ENCODE assay signal across 13 cellular contexts in the genomic region with DNA sequence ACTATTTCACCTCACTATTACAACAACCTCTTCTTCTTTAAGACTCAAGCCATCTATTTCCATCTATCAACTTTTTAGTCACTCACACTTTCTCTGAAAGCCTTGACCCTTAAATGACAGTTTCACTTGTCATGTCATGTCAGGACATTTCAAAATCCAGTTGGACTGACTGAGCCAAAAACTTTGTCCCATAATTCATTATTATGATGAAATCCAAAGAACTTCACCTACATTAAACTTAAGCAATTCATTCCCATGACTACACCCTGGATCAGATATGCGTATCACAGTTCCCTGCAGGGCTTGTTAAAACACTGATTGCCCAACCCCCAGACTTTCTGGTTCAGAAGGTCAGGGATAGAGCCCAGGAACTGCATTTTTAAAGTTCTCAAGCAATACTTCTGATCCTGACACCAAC. TPM values are rescaled to one million over a fixed set of nuclear protein-coding genes. Genes with fewer than 3 reads are reported as not detected.
DNase-seq lines count a peak whose midpoint lies in the region; ATAC-seq, FAIRE-seq and TF ChIP-seq lines count a peak whose summit lies in the region.
"Had no signal": no experiment of that assay in that cellular context is flagged by ENCODE, and none has a peak within 500 bp of the region (broad histone marks: within the 10 kb centered on the region; RNA-seq: fewer than 3 reads in every experiment).

No MANE protein-coding gene starts in this region.

- peak overlapping the region; percentile 7; the same call in 1 of the 2 replicates for H3K4me2 ChIP-seq in GM12878 (ENCODE audit: control insufficient read depth, insufficient read depth)
- no peak overlapping the region for H3K4me2 ChIP-seq in PC-3 (ENCODE audit: low read length)

- TF ChIP-seq CTCF in GM12878 (IDR thresholded peaks at IDR 0.05 in 2 of 3, conservative IDR thresholded peaks at IDR 0.05 in 1 of 3; ENCODE audit: control insufficient read depth in 2 of 3, extremely low read depth in 1 of 3, insufficient read depth in 1 of 3, low read depth in 3 of 3, low read length in 3 of 3) (no peak), right lobe of liver (IDR thresholded peaks at IDR 0.05) (no peak), thyroid gland (IDR thresholded peaks at IDR 0.05) (no peak), PC-3 (conservative IDR thresholded peaks at IDR 0.05; ENCODE audit: low read depth, low read length) (no peak)

- in situ Hi-C loops in GM12878 (cut with MboI): no loop called here

- no peak for TF ChIP-seq EP300 in GM12878 (IDR thresholded peaks at IDR 0.05; ENCODE audit: borderline replicate concordance in 1 of 2, control insufficient read depth in 1 of 2, low read depth in 2 of 2, low read length in 2 of 2)

- H3K4me1 ChIP-seq in GM12878 (ENCODE audit: control insufficient read depth, insufficient read depth, low read length) (peaks cover 12% of the 10 kb centered on the region; the same call in 1 of the 2 replicates), right lobe of liver (peaks cover 0 to 17% (median 0%) of the 10 kb centered on the region in 4 donors), thyroid gland (no peaks in the 10 kb centered on the region), PC-3 (ENCODE audit: insufficient read depth, low read length) (no peaks in the 10 kb centered on the region)

- no peaks in the 10 kb centered on the region for H3K27me3 ChIP-seq in GM12878 (replicated peaks in 1 of 2; ENCODE audit: control insufficient read depth in 2 of 2, insufficient read depth in 2 of 2, low read length in 1 of 2)
- H3K27me3 ChIP-seq in right lobe of liver: no peaks in the 10 kb centered on the region
- H3K27me3 ChIP-seq in thyroid gland: no peaks in the 10 kb centered on the region
- H3K27me3 ChIP-seq in PC-3 (ENCODE audit: low read length): peaks cover 25% of the 10 kb centered on the region

- no peaks in the 10 kb centered on the region for H3K9me2 ChIP-seq in PC-3 (replicated peaks; ENCODE audit: low read length)

- no peak overlapping the region for H3K9ac ChIP-seq in GM12878 (ENCODE audit: control insufficient read depth, insufficient read depth, low read length)
- H3K9ac ChIP-seq in PC-3 (ENCODE audit: low read length): no peak overlapping the region

- TF ChIP-seq RAD21 in GM12878 (IDR thresholded peaks at IDR 0.05; ENCODE audit: insufficient read depth, low read depth, low read length): no peak

- RAD21 ChIA-PET in GM12878 (lab: Charles Lee; ENCODE audit: unreplicated experiment): no interaction called here

- SMC1A ChIA-PET in GM12878 (lab: Charles Lee; ENCODE audit: uncharacterized antibody, unreplicated experiment): interaction anchor here (0.6 to 1.5 kb wide), 3 partner anchors 15 to 99 kb away, joined by 3 to 5 read pairs (median 3); no protein-coding TSS in a partner anchor

- intact Hi-C loops in GM12878 (cut with micrococcal nuclease; ENCODE audit: unreplicated experiment) (no loop called here), right lobe of liver (cut with DNase I) (no loop called here), thyroid gland (cut with DNase I) (no loop called here), PC-3 (cut with micrococcal nuclease) (no loop called here)

- H4K20me1 ChIP-seq in GM12878 (ENCODE audit: control insufficient read depth, insufficient read depth): no peaks in the 10 kb centered on the region
- H4K20me1 ChIP-seq in PC-3 (ENCODE audit: low read length): no peaks in the 10 kb centered on the region

- H3K9me3 ChIP-seq in GM12878 (replicated peaks; ENCODE audit: control insufficient read depth, insufficient read depth, low read length) (peaks cover 4% of the 10 kb centered on the region; the same call in 2 of the 3 replicates), right lobe of liver (no peaks in the 10 kb centered on the region), thyroid gland (no peaks in the 10 kb centered on the region), PC-3 (ENCODE audit: low read length) (no peaks in the 10 kb centered on the region)

- POLR2A ChIA-PET in GM12878 (lab: Charles Lee) (no interaction called here), PC-3 (lab: Charles Lee; ENCODE audit: unreplicated experiment) (no interaction called here)

- H3K79me2 ChIP-seq in GM12878 (ENCODE audit: control insufficient read depth, insufficient read depth, low read length) (peaks cover 3% of the 10 kb centered on the region), PC-3 (ENCODE audit: low read length) (no peaks in the 10 kb centered on the region)

- no TSS peak for BruUV-seq in GM12878 (replicated peaks; lab: Mats Ljungman, UMichigan)
- BruUV-seq in PC-3 (replicated peaks; lab: Mats Ljungman, UMichigan): no TSS peak

- CTCF ChIA-PET in GM12878 (lab: Yijun Ruan, JAX): interaction anchor here (0.7 to 2.0 kb wide), 3 partner anchors 14 to 386 kb away, joined by 3 to 9 read pairs (median 3); no protein-coding TSS in a partner anchor
- CTCF ChIA-PET in PC-3 (lab: Charles Lee): no interaction called here

- TF ChIP-seq POLR2A in GM12891 (IDR thresholded peaks at IDR 0.05; ENCODE audit: low read depth, low read length) (no peak), GM12878 (IDR thresholded peaks at IDR 0.05; ENCODE audit: low read depth, low read length) (no peak), right lobe of liver (IDR thresholded peaks at IDR 0.05) (no peak), thyroid gland (IDR thresholded peaks at IDR 0.05) (no peak)

- H3K4me3 ChIP-seq in GM12878 (peak overlapping the region; percentile 1; the same call in 1 of the 2 replicates), right lobe of liver (no peak overlapping the region), thyroid gland (replicated peaks in 1 of 3) (no peak overlapping the region), PC-3 (ENCODE audit: low read length) (no peak overlapping the region)

- FAIRE-seq in GM12891 (lab: Jason Lieb, UNC): peak; percentile 69
- FAIRE-seq in GM12878 (lab: Jason Lieb, UNC): peak; percentile 18
- FAIRE-seq: astrocyte had no signal

- no peak overlapping the region for H2AFZ ChIP-seq in GM12878 (ENCODE audit: control insufficient read depth, low read depth, low read length)
- H2AFZ ChIP-seq in PC-3 (ENCODE audit: low read length): no peak overlapping the region

- no peak for DNase-seq in GM12891 (ENCODE audit: insufficient read length, low spot score)
- no peak for DNase-seq in GM12878 (ENCODE audit: low read depth, low spot score)
- DNase-seq in right lobe of liver: peak in 1 of 3 donors; percentile 54
- DNase-seq in thyroid gland: no peak
- DNase-seq in substantia nigra (lab: John Stamatoyannopoulos, UW): no peak
- no peak for DNase-seq in PC-3
- DNase-seq in medulla oblongata (ENCODE audit: extremely low spot score): no peak
- DNase-seq: activated CD4-positive, alpha-beta T cell treated with anti-CD3 and anti-CD28 coated beads, Interleukin-2, amount 50 U/mL, for 48 hours; glutamatergic neuron had no signal

- ATAC-seq in HG02884 (IDR thresholded peaks at IDR 0.05; ENCODE audit: unreplicated experiment): peak; percentile 80
- peak; percentile 19; the same call in 1 of the 3 replicates for ATAC-seq in GM12878
- peak; percentile 95 to 99 (median 98) for ATAC-seq in right lobe of liver
- no peak for ATAC-seq in PC-3
- ATAC-seq: HCT116, SK-N-SH treated with all-trans-retinoic acid at 6 μM for 48 hours had no signal

- WGBS in GM12878 (ENCODE audit: insufficient coverage, insufficient replicate concordance, low lambda C conversion rate, missing lambda C conversion rate): 100% methylated on average over 1 of the region's 1 CpG
- WGBS in right lobe of liver (ENCODE audit: insufficient coverage, low coverage, low lambda C conversion rate, missing lambda C conversion rate): 42% methylated on average over 1 of the region's 1 CpG
- WGBS in thyroid gland, 2 donors: 79 to 83% methylated on average over 1 of the region's 1 CpG

- H3K27ac ChIP-seq in GM12878 (ENCODE audit: control insufficient read depth, insufficient read depth): peak overlapping the region; percentile 39; the same call in 1 of the 2 replicates
- peak overlapping the region in 2 of 3 donors; percentile 10 to 38 for H3K27ac ChIP-seq in right lobe of liver
- no peak overlapping the region for H3K27ac ChIP-seq in thyroid gland
- no peak overlapping the region for H3K27ac ChIP-seq in substantia nigra (ENCODE audit: low read depth, low read length, poor library complexity, severe bottlenecking)
- no peak overlapping the region for H3K27ac ChIP-seq in PC-3 (ENCODE audit: low read length)

- H3F3A ChIP-seq in PC-3 (ENCODE audit: low read length, unreplicated experiment): no peaks in the 10 kb centered on the region

- peaks cover 0 to 7% of the 10 kb centered on the region in 2 experiments; a peak in 2 of 4 replicates for H3K36me3 ChIP-seq in GM12878 (ENCODE audit: control insufficient read depth in 2 of 2, insufficient read depth in 2 of 2, low read length in 1 of 2)
- H3K36me3 ChIP-seq in right lobe of liver: no peaks in the 10 kb centered on the region
- no peaks in the 10 kb centered on the region for H3K36me3 ChIP-seq in thyroid gland
- no peaks in the 10 kb centered on the region for H3K36me3 ChIP-seq in PC-3 (ENCODE audit: low read depth, low read length)

TF ChIP-seq in GM12891, 5 proteins besides CTCF, POLR2A, EP300 and RAD21 (continues in another document):
- no peak for TF ChIP-seq POU2F2 (IDR thresholded peaks at IDR 0.05; ENCODE audit: low read depth, low read length)
- TF ChIP-seq PAX5 (IDR thresholded peaks at IDR 0.05; ENCODE audit: insufficient read depth, low read length, severe bottlenecking): no peak

TF ChIP-seq in GM12878, 131 proteins besides CTCF, POLR2A, EP300 and RAD21 (continues in another document):
- TF ChIP-seq NRF1 (conservative IDR thresholded peaks at IDR 0.05; ENCODE audit: low read depth, low read length): no peak

RNA-seq across cellular contexts. Expression of a gene that starts 26.5 kb away (rescaled TPM):
- 12.2 TPM for polyA plus RNA-seq in GM12891 (2012; ENCODE audit: low read depth, missing spikeins)
- 106 and 109 TPM in 2 replicates for total RNA-seq in GM12878 (2013; cell fraction: nucleolus; rRNA removed)
- total RNA-seq in GM12878 (2014; rRNA removed): 25.4 and 32.7 TPM in 2 replicates
- 33.7 and 34.2 TPM in 2 replicates for total RNA-seq in GM12878 (2014; rRNA removed; fragmentation: Illumina TruSeq; extraction: Trizol)
- total RNA-seq in GM12878 (2021): 26.3 and 31.1 TPM in 2 replicates
- polyA plus RNA-seq in GM12878 (2011; ENCODE audit: low read depth): 30.4 TPM
- 44.7 and 56.8 TPM in 2 replicates for polyA plus RNA-seq in GM12878 (2011; rRNA removed)
- 15.5 and 31.0 TPM in 2 replicates for polyA plus RNA-seq in GM12878 (2011; cell fraction: cytosol; rRNA removed)
- 34.9 and 39.6 TPM in 2 replicates for polyA plus RNA-seq in GM12878 (2011; cell fraction: nucleus; rRNA removed)
- polyA plus RNA-seq in GM12878 (2012): 16.7 and 19.2 TPM in 2 replicates
- 40.1 and 40.6 TPM in 2 replicates for polyA plus RNA-seq in GM12878 (2014; fragmentation: Illumina TruSeq; extraction: Trizol)
- 10 to 100 TPM; 18.7 to 25.0 TPM for polyA plus RNA-seq in GM12878 (2014; fragmentation: Nextera tagmentation; extraction: Ambion mirVana)
- polyA plus RNA-seq in GM12878 (2014; rRNA removed): 14.8 and 17.9 TPM in 2 replicates
- polyA plus RNA-seq in GM12878 (2016; fragmentation: Nextera tagmentation; extraction: Ambion mirVana): 10 to 100 TPM; 35.2 to 37.5 TPM
- polyA minus RNA-seq in GM12878 (2011; rRNA and poly(A)+ RNA removed): 72.0 and 95.8 TPM in 2 replicates
- polyA minus RNA-seq in GM12878 (2011; cell fraction: cytosol; rRNA and poly(A)+ RNA removed): 9.5 and 14.9 TPM in 2 replicates
- 40.5 and 42.1 TPM in 2 replicates for polyA minus RNA-seq in GM12878 (2011; cell fraction: nucleus; rRNA and poly(A)+ RNA removed)
- 10 to 100 TPM in 5 of 6 experiments, 1 to 10 TPM in 1; 9.0 to 18.7 (median 14.1) TPM for total RNA-seq in right lobe of liver
- total RNA-seq in thyroid gland: 10 to 100 TPM; 11.6 to 17.2 (median 16.2) TPM
- total RNA-seq in PC-3 (2014; rRNA removed): not detected in 2 replicates

Comparison
In these comparisons a context has a peak if more than half of its experiments do, and no peak if none do; other contexts are left out.
1. H3K27ac ChIP-seq: peak in GM12878 (single experiment) and right lobe of liver (2 of 3); none in thyroid gland (0 of 3), substantia nigra (single experiment) and PC-3 (single experiment).